14 cellular contexts compared by ENCODE assay signal in genomic region chr7:66886152-66886551, GRCh38. TPM values are rescaled to one million over a fixed set of nuclear protein-coding genes. Genes with fewer than 3 reads are reported as not detected.
DNase-seq lines count a peak whose midpoint lies in the region; ATAC-seq and TF ChIP-seq lines count a peak whose summit lies in the region.
"Had no signal": no experiment of that assay in that cellular context is flagged by ENCODE, and none has a peak within 500 bp of the region (broad histone marks: within the 10 kb centered on the region; RNA-seq: fewer than 3 reads in every experiment).

No MANE protein-coding gene starts in this region.

- DNase-seq in tibial nerve (ENCODE audit: low spot score in 2 of 2) (no peak), ureter (ENCODE audit: low spot score) (no peak), NCI-H524 treated with DMSO at 0.1 percent for 48 hours (lab: John Stamatoyannopoulos, UW) (no peak), MCF 10A (ENCODE audit: unreplicated experiment) (no peak)
- DNase-seq: thyroid gland had no signal

- no peaks in the 10 kb centered on the region for H3K9me3 Mint-ChIP-seq in MCF 10A (ENCODE audit: unreplicated experiment)
- H3K9me3 Mint-ChIP-seq: activated T-helper 2 cell treated with anti-CD3 and anti-CD28 coated beads, Interferon-gamma antibody, Interleukin-2, Interleukin-4, amounts not matched to agents 10 μg/mL and 5 μg/mL and 100 μg/mL, durations not matched to agents 14 hours and 24 hours and 36 hours; mesothelial cell of epicardium had no signal

- intact Hi-C loops in MCF 10A (cut with micrococcal nuclease) = no loop called here

- TF ChIP-seq EP300 in tibial nerve (IDR thresholded peaks at IDR 0.05) = no peak

- no peaks in the 10 kb centered on the region for H3K4me1 ChIP-seq in tibial nerve
- H3K4me1 ChIP-seq: thyroid gland had no signal

- WGBS in tibial nerve, 2 donors = 85 to 88% methylated on average over 4 of the region's 4 CpGs

- CTCF ChIA-PET in MCF 10A (lab: Yijun Ruan, JAX) = no interaction called here

- peaks cover 4% of the 10 kb centered on the region for H3K4me1 Mint-ChIP-seq in MCF 10A (ENCODE audit: insufficient read depth, unreplicated experiment)
- H3K4me1 Mint-ChIP-seq: mesothelial cell of epicardium had no signal

- TF ChIP-seq POLR2A in tibial nerve (IDR thresholded peaks at IDR 0.05) = no peak

- H3K27me3 Mint-ChIP-seq in MCF 10A (ENCODE audit: insufficient read depth, unreplicated experiment) = no peaks in the 10 kb centered on the region

- no peak overlapping the region for H3K27ac ChIP-seq in tibial nerve
- H3K27ac ChIP-seq: C4-2B, cardiac muscle cell, RWPE1, thyroid gland had no signal

- no peak overlapping the region for H3K27ac Mint-ChIP-seq in MCF 10A (ENCODE audit: low read depth, unreplicated experiment)
- H3K27ac Mint-ChIP-seq: mesothelial cell of epicardium had no signal

- no TSS peak for BruUV-seq in MCF 10A (replicated peaks; lab: Mats Ljungman, UMichigan)

- H3K36me3 Mint-ChIP-seq in MCF 10A (ENCODE audit: insufficient read depth, unreplicated experiment) = peaks cover 24% of the 10 kb centered on the region

- no peak for TF ChIP-seq CTCF in tibial nerve (IDR thresholded peaks at IDR 0.05)
- TF ChIP-seq CTCF in MCF 10A (IDR thresholded peaks at IDR 0.05; ENCODE audit: unreplicated experiment) = no peak

- POLR2A ChIA-PET in MCF 10A (lab: Yijun Ruan, JAX) = no interaction called here

- ATAC-seq in GM18498 (IDR thresholded peaks at IDR 0.05; ENCODE audit: unreplicated experiment) (peak; percentile 56), GM19351 (IDR thresholded peaks at IDR 0.05; ENCODE audit: unreplicated experiment) (peak; percentile 76), HG02759 (IDR thresholded peaks at IDR 0.05; ENCODE audit: unreplicated experiment) (peak; percentile 77), HG03558 (IDR thresholded peaks at IDR 0.05; ENCODE audit: extremely low read depth, unreplicated experiment) (peak; percentile 65)

- no peak overlapping the region for H3K4me3 Mint-ChIP-seq in MCF 10A (ENCODE audit: unreplicated experiment)
- H3K4me3 Mint-ChIP-seq: mesothelial cell of epicardium had no signal

- H3K9me3 ChIP-seq in tibial nerve = no peaks in the 10 kb centered on the region
- H3K9me3 ChIP-seq: thyroid gland had no signal

- no peak overlapping the region for H3K4me3 ChIP-seq in tibial nerve
- H3K4me3 ChIP-seq: cardiac muscle cell, thyroid gland had no signal

- H3K27me3 ChIP-seq in tibial nerve = no peaks in the 10 kb centered on the region
- H3K27me3 ChIP-seq: cardiac muscle cell, thyroid gland had no signal

- H3K36me3 ChIP-seq in tibial nerve = peaks cover 0 to 62% (median 0%) of the 10 kb centered on the region in 3 donors
- H3K36me3 ChIP-seq: thyroid gland had no signal

RNA-seq across cellular contexts. Expression of gene TMEM248, which starts 34.9 kb away (rescaled TPM):
- total RNA-seq in tibial nerve = 100 to 1,000 TPM in 1 of 4 donors, 10 to 100 TPM in 3; 86.4 to 110 (median 94.9) TPM
- 128 TPM for total RNA-seq in ureter
- 75.7 and 80.0 TPM in 2 replicates for total RNA-seq in MCF 10A (2022)
